Comparison of ENCODE assay signal across 1 cellular context in the genomic region with DNA sequence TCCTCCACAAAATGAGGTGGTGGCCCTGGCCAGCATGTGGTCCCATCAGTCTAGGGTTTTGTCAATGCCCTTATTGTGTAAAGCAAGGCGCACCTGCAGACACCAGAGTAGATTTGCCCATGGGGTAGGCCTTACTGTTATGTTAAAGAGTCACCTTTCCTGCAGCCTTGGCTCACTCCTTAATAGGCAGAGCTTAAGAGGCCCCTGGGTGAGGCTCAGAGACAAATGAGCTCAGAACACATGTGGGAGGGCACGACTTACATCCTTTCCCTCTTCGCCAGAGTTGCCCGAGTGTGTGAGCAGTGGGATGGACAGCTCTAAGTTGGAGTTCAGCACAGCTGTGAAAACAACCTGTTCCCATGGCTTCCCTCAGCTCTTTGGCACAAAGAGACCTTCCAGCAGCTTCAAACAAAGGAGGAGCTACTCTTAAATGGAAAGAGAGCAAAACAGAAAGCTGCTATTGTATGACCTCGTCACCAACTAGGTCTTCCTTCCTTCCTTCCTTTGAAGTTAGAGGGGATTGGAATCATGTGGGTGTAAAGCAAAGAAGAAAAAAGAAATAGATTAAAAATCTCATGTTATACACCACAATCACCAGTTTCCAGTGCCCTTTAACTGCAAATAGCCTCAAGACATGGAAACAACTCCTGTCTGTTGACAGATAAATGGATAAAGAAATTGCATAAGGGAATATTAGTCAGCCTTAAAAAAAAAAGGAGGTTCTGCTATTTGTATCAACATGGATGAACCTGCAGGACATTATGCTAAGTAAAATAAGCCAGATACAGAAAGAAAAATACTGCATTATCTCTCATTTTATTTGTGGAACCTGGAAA.
TF ChIP-seq lines count a peak whose summit lies in the region.

No MANE protein-coding gene starts in this region.

TF ChIP-seq in IMR-90, 13 proteins besides CTCF, POLR2A, EP300 and RAD21 (continued from another document):
- no peak for TF ChIP-seq CHD1 (IDR thresholded peaks at IDR 0.05; ENCODE audit: low read depth, low read length)
- TF ChIP-seq RCOR1 (IDR thresholded peaks at IDR 0.05; ENCODE audit: insufficient replicate concordance, low read length): no peak
- TF ChIP-seq CEBPB (IDR thresholded peaks at IDR 0.05; ENCODE audit: low read depth, low read length): no peak
- TF ChIP-seq MAZ (IDR thresholded peaks at IDR 0.05; ENCODE audit: borderline replicate concordance, low read depth, low read length): no peak
- TF ChIP-seq, protein P1, sequence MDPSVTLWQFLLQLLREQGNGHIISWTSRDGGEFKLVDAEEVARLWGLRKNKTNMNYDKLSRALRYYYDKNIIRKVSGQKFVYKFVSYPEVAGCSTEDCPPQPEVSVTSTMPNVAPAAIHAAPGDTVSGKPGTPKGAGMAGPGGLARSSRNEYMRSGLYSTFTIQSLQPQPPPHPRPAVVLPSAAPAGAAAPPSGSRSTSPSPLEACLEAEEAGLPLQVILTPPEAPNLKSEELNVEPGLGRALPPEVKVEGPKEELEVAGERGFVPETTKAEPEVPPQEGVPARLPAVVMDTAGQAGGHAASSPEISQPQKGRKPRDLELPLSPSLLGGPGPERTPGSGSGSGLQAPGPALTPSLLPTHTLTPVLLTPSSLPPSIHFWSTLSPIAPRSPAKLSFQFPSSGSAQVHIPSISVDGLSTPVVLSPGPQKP (IDR thresholded peaks at IDR 0.05; ENCODE audit: borderline replicate concordance, low read depth, low read length): no peak
